In genomic region chr9:135681161-135681560, GRCh38 we compare ENCODE assay signal across 1 cellular context.
TF ChIP-seq lines count a peak whose summit lies in the region.

No MANE protein-coding gene starts in this region.

TF ChIP-seq in H1, 55 proteins besides CTCF, POLR2A, EP300 and RAD21:
- TF ChIP-seq SIN3A (conservative IDR thresholded peaks at IDR 0.05 in 1 of 2, IDR thresholded peaks at IDR 0.05 in 1 of 2; ENCODE audit: low read depth in 1 of 2, low read length in 2 of 2) = no peak
- no peak for TF ChIP-seq ATF3 (IDR thresholded peaks at IDR 0.05; ENCODE audit: insufficient read depth, low read depth, low read length)
- TF ChIP-seq FOSL1 (IDR thresholded peaks at IDR 0.05; ENCODE audit: insufficient read depth, low read depth, low read length) = no peak
- TF ChIP-seq CBX5 (IDR thresholded peaks at IDR 0.05; ENCODE audit: low read depth, low read length) = no peak
- no peak for TF ChIP-seq RFX5 (IDR thresholded peaks at IDR 0.05; ENCODE audit: borderline replicate concordance, low read depth, low read length)
- TF ChIP-seq BACH1 (IDR thresholded peaks at IDR 0.05; ENCODE audit: low read length) = no peak
- TF ChIP-seq MAX (IDR thresholded peaks at IDR 0.05) = no peak
- no peak for TF ChIP-seq JUND (IDR thresholded peaks at IDR 0.05; ENCODE audit: low read length)
- TF ChIP-seq GABPA (IDR thresholded peaks at IDR 0.05; ENCODE audit: borderline replicate concordance, insufficient read depth, low read length) = no peak
- no peak for TF ChIP-seq CEBPB (IDR thresholded peaks at IDR 0.05; ENCODE audit: low read depth, low read length)
- TF ChIP-seq ZNF274 (IDR thresholded peaks at IDR 0.05; ENCODE audit: borderline replicate concordance, extremely low read depth, low read length) = no peak
- no peak for TF ChIP-seq KDM1A (IDR thresholded peaks at IDR 0.05; ENCODE audit: borderline replicate concordance, low read length)
